25 cellular contexts compared by ENCODE assay signal in the genomic region with DNA sequence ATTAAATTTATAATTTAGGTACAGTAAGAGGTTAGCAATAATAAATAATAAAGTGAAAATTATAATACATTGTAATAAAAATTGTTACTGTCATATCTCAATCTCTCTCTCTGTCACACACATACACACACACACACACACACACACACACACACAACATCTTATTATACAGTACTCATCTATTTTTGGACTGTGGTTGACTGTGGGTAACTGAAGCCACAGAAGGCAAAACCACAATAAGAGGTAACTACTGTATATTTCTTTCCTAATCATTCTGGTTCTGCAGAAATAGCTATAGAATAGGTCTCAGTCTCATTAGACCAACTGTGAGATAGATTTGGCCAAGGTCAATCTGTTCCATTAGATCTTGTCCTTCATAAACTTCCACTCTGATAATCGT. TPM values are rescaled to one million over a fixed set of nuclear protein-coding genes. Genes with fewer than 3 reads are reported as not detected.
DNase-seq lines count a peak whose midpoint lies in the region; ATAC-seq, FAIRE-seq and TF ChIP-seq lines count a peak whose summit lies in the region.
"Had no signal": no experiment of that assay in that cellular context is flagged by ENCODE, and none has a peak within 500 bp of the region (broad histone marks: within the 10 kb centered on the region; RNA-seq: fewer than 3 reads in every experiment).

No MANE protein-coding gene starts in this region.

- SMC1A ChIA-PET in GM12878 (lab: Charles Lee; ENCODE audit: uncharacterized antibody, unreplicated experiment): no interaction called here

- 0% methylated on average over 1 of the region's 1 CpG for WGBS in GM12878 (ENCODE audit: insufficient coverage, insufficient replicate concordance, low lambda C conversion rate, missing lambda C conversion rate)

- TF ChIP-seq CTCF in GM12878 (IDR thresholded peaks at IDR 0.05 in 2 of 3, conservative IDR thresholded peaks at IDR 0.05 in 1 of 3; ENCODE audit: control insufficient read depth in 2 of 3, extremely low read depth in 1 of 3, insufficient read depth in 1 of 3, low read depth in 3 of 3, low read length in 3 of 3) (no peak), GM10266 (IDR thresholded peaks at IDR 0.05; ENCODE audit: control insufficient read depth, insufficient read depth, low read depth, missing control alignments) (no peak)

- TF ChIP-seq RAD21 in GM12878 (IDR thresholded peaks at IDR 0.05; ENCODE audit: insufficient read depth, low read depth, low read length): no peak

- DNase-seq in SKM-1 treated with dmso at 0.1 percent for 144 hours (lab: John Stamatoyannopoulos, UW; ENCODE audit: unreplicated experiment) (peak; percentile 1), SKM-1 (lab: John Stamatoyannopoulos, UW; ENCODE audit: unreplicated experiment) (no peak), NOMO-1 treated with dmso at 0.1 percent for 144 hours (lab: John Stamatoyannopoulos, UW; ENCODE audit: unreplicated experiment) (peak; percentile 42), GM12878 (ENCODE audit: low read depth, low spot score) (no peak), GM10266 (ENCODE audit: extremely low spot score) (no peak), C1 segment of cervical spinal cord (lab: John Stamatoyannopoulos, UW) (no peak), islet precursor cell (no peak)
- DNase-seq: 8988T; activated CD4-positive, alpha-beta T cell treated with anti-CD3 and anti-CD28 coated beads, Interleukin-2, amount 50 U/mL, for 1 hour; activated naive CD8-positive, alpha-beta T cell treated with anti-CD3 and anti-CD28 coated beads for 36 hours; GM23248; heart left ventricle; naive thymus-derived CD8-positive, alpha-beta T cell; NCI-H2081; NCI-H774; occipital lobe; PC-9; SHP77 treated with DMSO at 0.1 percent for 48 hours; stimulated activated CD8-positive, alpha-beta memory T cell treated with anti-CD3 and anti-CD28 coated beads, Interleukin-4, amount 100 ng/mL, for 48 hours; transverse colon had no signal

- H3K4me1 ChIP-seq in GM12878 (ENCODE audit: control insufficient read depth, insufficient read depth, low read length): no peaks in the 10 kb centered on the region
- H3K4me1 ChIP-seq: heart left ventricle, transverse colon had no signal

- in situ Hi-C loops in GM12878 (cut with MboI): no loop called here

- ATAC-seq in GM12878 (no peak), HG03280 (IDR thresholded peaks at IDR 0.05; ENCODE audit: unreplicated experiment) (no peak)
- ATAC-seq: activated T-helper 17 cell treated with anti-CD3 and anti-CD28 coated beads, Interleukin-2, amount 50 U/mL, for 72 hours; heart left ventricle; left lobe of liver; naive thymus-derived CD8-positive, alpha-beta T cell had no signal

- H3K27ac ChIP-seq in GM12878 (ENCODE audit: control insufficient read depth, insufficient read depth): no peak overlapping the region
- H3K27ac ChIP-seq: epithelial cell of prostate, GM23248, heart left ventricle, PC-9, transverse colon had no signal

- POLR2A ChIA-PET in GM12878 (lab: Charles Lee): no interaction called here

- H3K4me3 ChIP-seq in GM12878: no peak overlapping the region
- H3K4me3 ChIP-seq: GM23248, heart left ventricle, PC-9, transverse colon had no signal

- no peak for TF ChIP-seq EP300 in GM12878 (IDR thresholded peaks at IDR 0.05; ENCODE audit: borderline replicate concordance in 1 of 2, control insufficient read depth in 1 of 2, low read depth in 2 of 2, low read length in 2 of 2)

- intact Hi-C loops in GM12878 (cut with micrococcal nuclease; ENCODE audit: unreplicated experiment): no loop called here

- no peaks in the 10 kb centered on the region for H3K36me3 ChIP-seq in GM12878 (ENCODE audit: control insufficient read depth in 2 of 2, insufficient read depth in 2 of 2, low read length in 1 of 2)
- H3K36me3 ChIP-seq: heart left ventricle, transverse colon had no signal

- no TSS peak for BruUV-seq in GM12878 (replicated peaks; lab: Mats Ljungman, UMichigan)

- CTCF ChIA-PET in GM12878 (lab: Yijun Ruan, JAX): interaction anchor here (1.2 kb wide), 1 partner anchor 13 kb away, joined by 4 read pairs; no protein-coding TSS in a partner anchor

- no peak overlapping the region for H3K9ac ChIP-seq in GM12878 (ENCODE audit: control insufficient read depth, insufficient read depth, low read length)
- H3K9ac ChIP-seq: GM23248 had no signal

- no peaks in the 10 kb centered on the region for H3K79me2 ChIP-seq in GM12878 (ENCODE audit: control insufficient read depth, insufficient read depth, low read length)

- RAD21 ChIA-PET in GM12878 (lab: Charles Lee; ENCODE audit: unreplicated experiment): no interaction called here

- no peaks in the 10 kb centered on the region for H4K20me1 ChIP-seq in GM12878 (ENCODE audit: control insufficient read depth, insufficient read depth)

- no peak overlapping the region for H2AFZ ChIP-seq in GM12878 (ENCODE audit: control insufficient read depth, low read depth, low read length)
- H2AFZ ChIP-seq: GM23248, PC-9 had no signal

- no peak for TF ChIP-seq POLR2A in GM12878 (IDR thresholded peaks at IDR 0.05; ENCODE audit: low read depth, low read length)

- H3K27me3 ChIP-seq in GM12878 (replicated peaks in 1 of 2; ENCODE audit: control insufficient read depth in 2 of 2, insufficient read depth in 2 of 2, low read length in 1 of 2): no peaks in the 10 kb centered on the region; a peak in 2 of 4 replicates
- H3K27me3 ChIP-seq: transverse colon had no signal

- no peak overlapping the region for H3K4me2 ChIP-seq in GM12878 (ENCODE audit: control insufficient read depth, insufficient read depth)
- H3K4me2 ChIP-seq: PC-9 had no signal

- H3K9me3 ChIP-seq in GM12878 (replicated peaks; ENCODE audit: control insufficient read depth, insufficient read depth, low read length): no peaks in the 10 kb centered on the region
- H3K9me3 ChIP-seq: heart left ventricle, transverse colon had no signal

- no peak for FAIRE-seq in GM12878 (lab: Jason Lieb, UNC)

TF ChIP-seq in GM12878, 131 proteins besides CTCF, POLR2A, EP300 and RAD21:
- TF ChIP-seq MEF2A (IDR thresholded peaks at IDR 0.05; ENCODE audit: insufficient read depth, low read depth, low read length): peak; percentile 69; the same call in 1 of the 2 replicates
- TF ChIP-seq MEF2B (IDR thresholded peaks at IDR 0.05; ENCODE audit: partially characterized antibody, poor library complexity, severe bottlenecking): peak; percentile 28
- TF ChIP-seq, protein P1, sequence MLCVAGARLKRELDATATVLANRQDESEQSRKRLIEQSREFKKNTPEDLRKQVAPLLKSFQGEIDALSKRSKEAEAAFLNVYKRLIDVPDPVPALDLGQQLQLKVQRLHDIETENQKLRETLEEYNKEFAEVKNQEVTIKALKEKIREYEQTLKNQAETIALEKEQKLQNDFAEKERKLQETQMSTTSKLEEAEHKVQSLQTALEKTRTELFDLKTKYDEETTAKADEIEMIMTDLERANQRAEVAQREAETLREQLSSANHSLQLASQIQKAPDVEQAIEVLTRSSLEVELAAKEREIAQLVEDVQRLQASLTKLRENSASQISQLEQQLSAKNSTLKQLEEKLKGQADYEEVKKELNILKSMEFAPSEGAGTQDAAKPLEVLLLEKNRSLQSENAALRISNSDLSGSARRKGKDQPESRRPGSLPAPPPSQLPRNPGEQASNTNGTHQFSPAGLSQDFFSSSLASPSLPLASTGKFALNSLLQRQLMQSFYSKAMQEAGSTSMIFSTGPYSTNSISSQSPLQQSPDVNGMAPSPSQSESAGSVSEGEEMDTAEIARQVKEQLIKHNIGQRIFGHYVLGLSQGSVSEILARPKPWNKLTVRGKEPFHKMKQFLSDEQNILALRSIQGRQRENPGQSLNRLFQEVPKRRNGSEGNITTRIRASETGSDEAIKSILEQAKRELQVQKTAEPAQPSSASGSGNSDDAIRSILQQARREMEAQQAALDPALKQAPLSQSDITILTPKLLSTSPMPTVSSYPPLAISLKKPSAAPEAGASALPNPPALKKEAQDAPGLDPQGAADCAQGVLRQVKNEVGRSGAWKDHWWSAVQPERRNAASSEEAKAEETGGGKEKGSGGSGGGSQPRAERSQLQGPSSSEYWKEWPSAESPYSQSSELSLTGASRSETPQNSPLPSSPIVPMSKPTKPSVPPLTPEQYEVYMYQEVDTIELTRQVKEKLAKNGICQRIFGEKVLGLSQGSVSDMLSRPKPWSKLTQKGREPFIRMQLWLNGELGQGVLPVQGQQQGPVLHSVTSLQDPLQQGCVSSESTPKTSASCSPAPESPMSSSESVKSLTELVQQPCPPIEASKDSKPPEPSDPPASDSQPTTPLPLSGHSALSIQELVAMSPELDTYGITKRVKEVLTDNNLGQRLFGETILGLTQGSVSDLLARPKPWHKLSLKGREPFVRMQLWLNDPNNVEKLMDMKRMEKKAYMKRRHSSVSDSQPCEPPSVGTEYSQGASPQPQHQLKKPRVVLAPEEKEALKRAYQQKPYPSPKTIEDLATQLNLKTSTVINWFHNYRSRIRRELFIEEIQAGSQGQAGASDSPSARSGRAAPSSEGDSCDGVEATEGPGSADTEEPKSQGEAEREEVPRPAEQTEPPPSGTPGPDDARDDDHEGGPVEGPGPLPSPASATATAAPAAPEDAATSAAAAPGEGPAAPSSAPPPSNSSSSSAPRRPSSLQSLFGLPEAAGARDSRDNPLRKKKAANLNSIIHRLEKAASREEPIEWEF (IDR thresholded peaks at IDR 0.05; ENCODE audit: insufficient replicate concordance, low read depth, low read length): no peak
- TF ChIP-seq RUNX3 (IDR thresholded peaks at IDR 0.05; ENCODE audit: low read length): peak; percentile 73

RNA-seq across cellular contexts. Expression of a gene that starts 33.1 kb away (rescaled TPM):
- 40.3 and 40.7 TPM in 2 replicates for total RNA-seq in GM12878 (2013; cell fraction: nucleolus; rRNA removed)
- total RNA-seq in GM12878 (2014; rRNA removed) (3.9 TPM in 2 replicates), GM12878 (2014; rRNA removed; fragmentation: Illumina TruSeq; extraction: Trizol) (4.6 and 4.7 TPM in 2 replicates), GM12878 (2021) (2.4 and 4.3 TPM in 2 replicates)
- polyA plus RNA-seq in GM12878 (2011; ENCODE audit: low read depth): 5.3 TPM
- polyA plus RNA-seq in GM12878 (2011; rRNA removed) (5.3 and 6.4 TPM in 2 replicates), GM12878 (2014; fragmentation: Illumina TruSeq; extraction: Trizol) (4.9 and 5.5 TPM in 2 replicates), GM12878 (2014; fragmentation: Nextera tagmentation; extraction: Ambion mirVana) (1 to 10 TPM; 3.1 to 5.0 TPM), GM12878 (2014; rRNA removed) (2.6 and 2.9 TPM in 2 replicates), GM12878 (2016; fragmentation: Nextera tagmentation; extraction: Ambion mirVana) (1 to 10 TPM; 1.2 to 1.3 TPM)
- 2.2 and 3.4 TPM in 2 replicates for polyA plus RNA-seq in GM12878 (2011; cell fraction: cytosol; rRNA removed)
- 2.7 and 4.2 TPM in 2 replicates for polyA plus RNA-seq in GM12878 (2011; cell fraction: nucleus; rRNA removed)
- 5.3 and 5.6 TPM in 2 replicates for polyA plus RNA-seq in GM12878 (2012)
- polyA minus RNA-seq in GM12878 (2011; rRNA and poly(A)+ RNA removed): 5.0 and 10.8 TPM in 2 replicates
- 2.6 and 3.5 TPM in 2 replicates for polyA minus RNA-seq in GM12878 (2011; cell fraction: cytosol; rRNA and poly(A)+ RNA removed)
- polyA minus RNA-seq in GM12878 (2011; cell fraction: nucleus; rRNA and poly(A)+ RNA removed): 2.8 and 3.3 TPM in 2 replicates
- total RNA-seq: PC-9, pulmonary artery endothelial cell had no signal

Comparison
In these comparisons a context has a peak if more than half of its experiments do, and no peak if none do; other contexts are left out.
1. DNase-seq: peak in SKM-1 treated with dmso at 0.1 percent for 144 hours (single experiment) and NOMO-1 treated with dmso at 0.1 percent for 144 hours (single experiment); none in SKM-1 (single experiment), GM12878 (single experiment), GM10266 (single experiment), C1 segment of cervical spinal cord (0 of 14) and islet precursor cell (single experiment).